Comparison of ENCODE assay signal across 20 cellular contexts in the genomic region with DNA sequence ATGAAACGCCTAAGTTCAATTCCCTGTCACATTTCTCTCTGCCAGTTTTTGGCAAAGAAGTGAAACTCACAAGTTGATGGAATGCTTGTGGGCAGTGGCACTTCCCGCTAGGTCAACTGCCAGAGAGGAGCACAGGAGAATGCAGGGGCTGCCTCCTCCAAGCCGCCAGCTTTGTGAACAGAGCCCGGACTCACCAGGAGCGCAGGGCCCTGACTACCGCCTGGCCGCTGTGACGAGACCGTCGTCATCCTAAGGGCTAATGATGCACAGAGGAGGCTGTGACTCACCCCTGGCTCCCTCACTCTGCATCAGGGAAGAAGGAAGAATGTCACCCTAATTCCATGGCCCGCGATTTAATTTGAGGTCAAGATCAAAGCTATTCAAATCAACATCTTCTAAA.
DNase-seq lines count a peak whose midpoint lies in the region; FAIRE-seq and TF ChIP-seq lines count a peak whose summit lies in the region.
"Had no signal": no experiment of that assay in that cellular context is flagged by ENCODE, and none has a peak within 500 bp of the region (broad histone marks: within the 10 kb centered on the region; RNA-seq: fewer than 3 reads in every experiment).

No MANE protein-coding gene starts in this region.

- H3K27ac ChIP-seq in SK-N-SH (ENCODE audit: low read depth in 2 of 2, low read length in 1 of 2): no peak overlapping the region
- H3K27ac ChIP-seq: ascending aorta, GM23248, left ventricle myocardium inferior, parathyroid adenoma, upper lobe of right lung had no signal

- no peak overlapping the region for H3K9ac ChIP-seq in SK-N-SH
- H3K9ac ChIP-seq: GM23248, parathyroid adenoma had no signal

- H3K27ac Mint-ChIP-seq in chondrocyte (ENCODE audit: unreplicated experiment) (peak overlapping the region; percentile 66), nephron progenitor cell (no peak overlapping the region)

- no peak overlapping the region for H2AFZ ChIP-seq in SK-N-SH (ENCODE audit: low read depth)
- H2AFZ ChIP-seq: GM23248, parathyroid adenoma had no signal

- no peak for TF ChIP-seq CTCF in SK-N-SH (IDR thresholded peaks at IDR 0.05)
- TF ChIP-seq CTCF in chondrocyte (IDR thresholded peaks at IDR 0.05): no peak
- no peak for TF ChIP-seq CTCF in nephron progenitor cell (IDR thresholded peaks at IDR 0.05)
- TF ChIP-seq CTCF in BE2C (IDR thresholded peaks at IDR 0.05; ENCODE audit: low read depth, low read length): no peak

- peaks cover 2% of the 10 kb centered on the region for H3K9me3 Mint-ChIP-seq in chondrocyte (ENCODE audit: low read depth)
- peaks cover 3% of the 10 kb centered on the region for H3K9me3 Mint-ChIP-seq in nephron progenitor cell

- POLR2A ChIA-PET in SK-N-SH (lab: Yijun Ruan, JAX): no interaction called here

- H3K27me3 Mint-ChIP-seq in chondrocyte (ENCODE audit: low read depth) (no peaks in the 10 kb centered on the region), nephron progenitor cell (ENCODE audit: low read depth, poor library complexity) (no peaks in the 10 kb centered on the region)
- H3K27me3 Mint-ChIP-seq: CD4-positive, alpha-beta memory T cell had no signal

- CTCF ChIA-PET in SK-N-SH (lab: Yijun Ruan, JAX): interaction anchor here (0.7 to 2.2 kb wide), 4 partner anchors 9 to 705 kb away, joined by 3 to 6 read pairs (median 3); no protein-coding TSS in a partner anchor

- H3K36me3 ChIP-seq in SK-N-SH (replicated peaks in 1 of 2; ENCODE audit: control insufficient read depth in 1 of 2, insufficient read depth in 2 of 2, low read length in 1 of 2): no peaks in the 10 kb centered on the region
- no peaks in the 10 kb centered on the region for H3K36me3 ChIP-seq in BE2C
- H3K36me3 ChIP-seq: left ventricle myocardium inferior, upper lobe of right lung had no signal

- H3K4me1 ChIP-seq in SK-N-SH (ENCODE audit: control insufficient read depth in 1 of 2, insufficient read depth in 2 of 2, low read depth in 1 of 2, low read length in 1 of 2) (no peaks in the 10 kb centered on the region), BE2C (no peaks in the 10 kb centered on the region)
- H3K4me1 ChIP-seq: ascending aorta, left ventricle myocardium inferior, parathyroid adenoma, upper lobe of right lung had no signal

- no peak overlapping the region for H3K4me2 ChIP-seq in SK-N-SH

- H3K9me2 ChIP-seq in SK-N-SH: no peaks in the 10 kb centered on the region

- no peaks in the 10 kb centered on the region for H3K79me2 ChIP-seq in SK-N-SH (ENCODE audit: insufficient read depth)
- H3K79me2 ChIP-seq: parathyroid adenoma had no signal

- peak; percentile 71 for DNase-seq in Daoy (ENCODE audit: low read depth)
- DNase-seq in SK-N-SH: no peak
- DNase-seq in chondrocyte (ENCODE audit: low spot score): no peak
- peak; percentile 21 for DNase-seq in nephron progenitor cell
- no peak for DNase-seq in germinal center (ENCODE audit: low spot score)
- no peak for DNase-seq in frontal cortex (ENCODE audit: low spot score in 2 of 2)
- no peak for DNase-seq in BE2C
- no peak for DNase-seq in HUDEP-2 (lab: John Stamatoyannopoulos, UW; ENCODE audit: unreplicated experiment in 76 of 76)
- DNase-seq: activated gamma-delta T cell treated with Interleukin-2 at 50 U/mL for 16 hours; CD4-positive, alpha-beta memory T cell; GM23248; left ventricle myocardium inferior; NCI-H345; NK-92 treated with Interleukin-12 subunit alpha and Interleukin-12 subunit beta, amount 100 ng/mL, for 24 hours; stimulated activated naive CD4-positive, alpha-beta T cell; T-helper 2 cell; upper lobe of right lung had no signal

- H3K4me3 ChIP-seq in SK-N-SH (ENCODE audit: low read depth in 2 of 2, low read length in 1 of 2): no peak overlapping the region
- H3K4me3 ChIP-seq in BE2C (ENCODE audit: low read depth, low read length): no peak overlapping the region
- H3K4me3 ChIP-seq: ascending aorta, GM23248, left ventricle myocardium inferior, upper lobe of right lung had no signal

- H3K4me1 Mint-ChIP-seq in chondrocyte (ENCODE audit: low read depth) (peaks cover 25% of the 10 kb centered on the region), nephron progenitor cell (peaks cover 54% of the 10 kb centered on the region)

- H3K27me3 ChIP-seq in SK-N-SH (ENCODE audit: insufficient read depth) (no peaks in the 10 kb centered on the region), BE2C (no peaks in the 10 kb centered on the region)
- H3K27me3 ChIP-seq: ascending aorta, upper lobe of right lung had no signal

- no peak overlapping the region for H3K4me3 Mint-ChIP-seq in chondrocyte (ENCODE audit: unreplicated experiment)
- no peak overlapping the region for H3K4me3 Mint-ChIP-seq in nephron progenitor cell
- H3K4me3 Mint-ChIP-seq: CD4-positive, alpha-beta memory T cell had no signal

- TF ChIP-seq RAD21 in SK-N-SH (IDR thresholded peaks at IDR 0.05; ENCODE audit: low read length): no peak

- FAIRE-seq in frontal cortex (lab: Jason Lieb, UNC): no peak
- FAIRE-seq: GM12892 had no signal

- H3K36me3 Mint-ChIP-seq in chondrocyte (ENCODE audit: low read depth): peaks cover 8% of the 10 kb centered on the region
- H3K36me3 Mint-ChIP-seq in nephron progenitor cell (ENCODE audit: low read depth): no peaks in the 10 kb centered on the region

- H3F3A ChIP-seq in SK-N-SH (replicated peaks; ENCODE audit: insufficient read depth): no peaks in the 10 kb centered on the region

- 84% methylated on average over 10 of the region's 12 CpGs for WGBS in SK-N-SH (ENCODE audit: low lambda C conversion rate)

- H3K9me3 ChIP-seq in SK-N-SH (no peaks in the 10 kb centered on the region), BE2C (no peaks in the 10 kb centered on the region)
- H3K9me3 ChIP-seq: ascending aorta, upper lobe of right lung had no signal

- no peak for TF ChIP-seq EP300 in SK-N-SH (IDR thresholded peaks at IDR 0.05; ENCODE audit: borderline replicate concordance in 1 of 2, low read depth in 1 of 2, low read length in 1 of 2)

- no peaks in the 10 kb centered on the region for H4K20me1 ChIP-seq in SK-N-SH (ENCODE audit: insufficient read depth)

TF ChIP-seq in SK-N-SH, 30 proteins besides CTCF, POLR2A, EP300 and RAD21:
- TF ChIP-seq FOSL2 (IDR thresholded peaks at IDR 0.05; ENCODE audit: borderline replicate concordance, low read depth) (peak; percentile 3; the same call in 1 of the 2 replicates), POLR2AphosphoS5 (IDR thresholded peaks at IDR 0.05; ENCODE audit: low read depth, low read length) (no peak)

Comparison
In these comparisons a context has a peak if more than half of its experiments do, and no peak if none do; other contexts are left out.
1. DNase-seq: peak in Daoy (single experiment) and nephron progenitor cell (single experiment); none in SK-N-SH (single experiment), chondrocyte (single experiment), germinal center (single experiment), frontal cortex (0 of 2), BE2C (single experiment) and HUDEP-2 (0 of 76).